ENCODE assay signal across 12 cellular contexts in genomic region chr22:42284230-42284591, GRCh38. TPM values are rescaled to one million over a fixed set of nuclear protein-coding genes. Genes with fewer than 3 reads are reported as not detected.
DNase-seq lines count a peak whose midpoint lies in the region; ATAC-seq, FAIRE-seq and TF ChIP-seq lines count a peak whose summit lies in the region.
"Had no signal": no experiment of that assay in that cellular context is flagged by ENCODE, and none has a peak within 500 bp of the region (broad histone marks: within the 10 kb centered on the region; RNA-seq: fewer than 3 reads in every experiment).

No MANE protein-coding gene starts in this region.

- H3K9me3 Mint-ChIP-seq in natural killer cell, result no peaks in the 10 kb centered on the region
- H3K9me3 Mint-ChIP-seq in natural killer cell treated with Interleukin-12 subunit alpha and Interleukin-12 subunit beta and Interleukin-15 and Interleukin-18, amount 100 ng/mL, for 72 hours, result no peaks in the 10 kb centered on the region
- no peaks in the 10 kb centered on the region for H3K9me3 Mint-ChIP-seq in activated naive CD8-positive, alpha-beta T cell treated with anti-CD3 and anti-CD28 coated beads, Interleukin-2, amount 10 ng/mL, durations not matched to agents 7 days and 5 days
- H3K9me3 Mint-ChIP-seq in naive thymus-derived CD8-positive, alpha-beta T cell, result no peaks in the 10 kb centered on the region
- no peaks in the 10 kb centered on the region for H3K9me3 Mint-ChIP-seq in activated T-helper 2 cell treated with anti-CD3 and anti-CD28 coated beads, Interferon-gamma antibody, Interleukin-2, Interleukin-4, amounts not matched to agents 10 μg/mL and 5 μg/mL and 100 μg/mL, durations not matched to agents 14 hours and 24 hours and 36 hours
- H3K9me3 Mint-ChIP-seq: activated naive CD4-positive, alpha-beta T cell treated with anti-CD3 and anti-CD28 coated beads, Interleukin-2, amount 10 ng/mL, durations not matched to agents 7 days and 5 days had no signal

- peak overlapping the region; percentile 17 for H3K4me3 Mint-ChIP-seq in natural killer cell
- no peak overlapping the region for H3K4me3 Mint-ChIP-seq in natural killer cell treated with Interleukin-12 subunit alpha and Interleukin-12 subunit beta and Interleukin-15 and Interleukin-18, amount 100 ng/mL, for 72 hours
- H3K4me3 Mint-ChIP-seq in activated naive CD8-positive, alpha-beta T cell treated with anti-CD3 and anti-CD28 coated beads, Interleukin-2, amount 10 ng/mL, durations not matched to agents 7 days and 5 days, result peak overlapping the region; percentile 81
- peak overlapping the region; percentile 60 to 80 (median 71) for H3K4me3 Mint-ChIP-seq in naive thymus-derived CD8-positive, alpha-beta T cell
- H3K4me3 Mint-ChIP-seq in activated T-helper 2 cell treated with anti-CD3 and anti-CD28 coated beads, Interferon-gamma antibody, Interleukin-2, Interleukin-4, amounts not matched to agents 10 μg/mL and 5 μg/mL and 100 μg/mL, durations not matched to agents 14 hours and 24 hours and 36 hours (ENCODE audit: low read depth), result no peak overlapping the region

- H3K27me3 Mint-ChIP-seq in natural killer cell (ENCODE audit: low read depth in 2 of 2), result peaks cover 18 to 30% of the 10 kb centered on the region in 2 donors
- H3K27me3 Mint-ChIP-seq in natural killer cell treated with Interleukin-12 subunit alpha and Interleukin-12 subunit beta and Interleukin-15 and Interleukin-18, amount 100 ng/mL, for 72 hours, result peaks cover 7 to 24% of the 10 kb centered on the region in 2 donors
- peaks cover 20% of the 10 kb centered on the region for H3K27me3 Mint-ChIP-seq in activated naive CD8-positive, alpha-beta T cell treated with anti-CD3 and anti-CD28 coated beads, Interleukin-2, amount 10 ng/mL, durations not matched to agents 7 days and 5 days
- H3K27me3 Mint-ChIP-seq in naive thymus-derived CD8-positive, alpha-beta T cell, result peaks cover 0 to 15% (median 5%) of the 10 kb centered on the region in 5 donors
- H3K27me3 Mint-ChIP-seq in activated T-helper 2 cell treated with anti-CD3 and anti-CD28 coated beads, Interferon-gamma antibody, Interleukin-2, Interleukin-4, amounts not matched to agents 10 μg/mL and 5 μg/mL and 100 μg/mL, durations not matched to agents 14 hours and 24 hours and 36 hours (ENCODE audit: low read depth), result peaks cover 18% of the 10 kb centered on the region

- ATAC-seq in natural killer cell, result no peak
- no peak for ATAC-seq in natural killer cell treated with Interleukin-12 subunit alpha and Interleukin-12 subunit beta and Interleukin-15 and Interleukin-18, amount 100 ng/mL, for 72 hours
- no peak for ATAC-seq in activated naive CD8-positive, alpha-beta T cell treated with anti-CD3 and anti-CD28 coated beads, Interleukin-2, amount 10 ng/mL, durations not matched to agents 7 days and 5 days (ENCODE audit: low read depth)
- ATAC-seq in naive thymus-derived CD8-positive, alpha-beta T cell, result no peak

- peak overlapping the region in 1 of 2 donors; percentile 14 for H3K27ac Mint-ChIP-seq in natural killer cell
- no peak overlapping the region for H3K27ac Mint-ChIP-seq in natural killer cell treated with Interleukin-12 subunit alpha and Interleukin-12 subunit beta and Interleukin-15 and Interleukin-18, amount 100 ng/mL, for 72 hours
- no peak overlapping the region for H3K27ac Mint-ChIP-seq in activated naive CD8-positive, alpha-beta T cell treated with anti-CD3 and anti-CD28 coated beads, Interleukin-2, amount 10 ng/mL, durations not matched to agents 7 days and 5 days
- H3K27ac Mint-ChIP-seq in naive thymus-derived CD8-positive, alpha-beta T cell, result peak overlapping the region in 4 of 10 donors; percentile 37 to 68 (median 54)
- no peak overlapping the region for H3K27ac Mint-ChIP-seq in activated T-helper 2 cell treated with anti-CD3 and anti-CD28 coated beads, Interferon-gamma antibody, Interleukin-2, Interleukin-4, amounts not matched to agents 10 μg/mL and 5 μg/mL and 100 μg/mL, durations not matched to agents 14 hours and 24 hours and 36 hours
- H3K27ac Mint-ChIP-seq: activated naive CD4-positive, alpha-beta T cell treated with anti-CD3 and anti-CD28 coated beads, Interleukin-2, amount 10 ng/mL, durations not matched to agents 7 days and 5 days had no signal

- no peak for DNase-seq in natural killer cell
- DNase-seq in natural killer cell treated with Interleukin-12 subunit alpha and Interleukin-12 subunit beta and Interleukin-15 and Interleukin-18, amount 100 ng/mL, for 72 hours (ENCODE audit: low spot score), result no peak
- DNase-seq in activated naive CD8-positive, alpha-beta T cell treated with anti-CD3 and anti-CD28 coated beads, Interleukin-2, amount 10 ng/mL, durations not matched to agents 7 days and 5 days, result peak; percentile 22
- no peak for DNase-seq in naive thymus-derived CD8-positive, alpha-beta T cell
- DNase-seq in activated T-helper 2 cell treated with anti-CD3 and anti-CD28 coated beads, Interferon-gamma antibody, Interleukin-2, Interleukin-4, amounts not matched to agents 10 μg/mL and 5 μg/mL and 100 μg/mL, durations not matched to agents 14 hours and 24 hours and 36 hours (ENCODE audit: low spot score), result no peak
- DNase-seq in frontal cortex (ENCODE audit: low spot score in 2 of 2), result no peak
- DNase-seq in putamen (ENCODE audit: low spot score), result no peak
- no peak for DNase-seq in GM19239 (ENCODE audit: insufficient read length, low spot score)
- DNase-seq: AML-193, DND-41, RPMI8226 had no signal

- intact Hi-C loops in natural killer cell (cut with micrococcal nuclease), result no loop called here
- intact Hi-C loops in activated T-helper 2 cell treated with anti-CD3 and anti-CD28 coated beads, Interferon-gamma antibody, Interleukin-2, Interleukin-4, amounts not matched to agents 10 μg/mL and 5 μg/mL and 100 μg/mL, durations not matched to agents 14 hours and 24 hours and 36 hours (cut with micrococcal nuclease), result no loop called here

- H3K36me3 Mint-ChIP-seq in natural killer cell, result no peaks in the 10 kb centered on the region
- no peaks in the 10 kb centered on the region for H3K36me3 Mint-ChIP-seq in natural killer cell treated with Interleukin-12 subunit alpha and Interleukin-12 subunit beta and Interleukin-15 and Interleukin-18, amount 100 ng/mL, for 72 hours
- H3K36me3 Mint-ChIP-seq in activated naive CD8-positive, alpha-beta T cell treated with anti-CD3 and anti-CD28 coated beads, Interleukin-2, amount 10 ng/mL, durations not matched to agents 7 days and 5 days, result no peaks in the 10 kb centered on the region
- H3K36me3 Mint-ChIP-seq in naive thymus-derived CD8-positive, alpha-beta T cell, result no peaks in the 10 kb centered on the region
- H3K36me3 Mint-ChIP-seq in activated T-helper 2 cell treated with anti-CD3 and anti-CD28 coated beads, Interferon-gamma antibody, Interleukin-2, Interleukin-4, amounts not matched to agents 10 μg/mL and 5 μg/mL and 100 μg/mL, durations not matched to agents 14 hours and 24 hours and 36 hours (ENCODE audit: low read depth), result no peaks in the 10 kb centered on the region
- H3K36me3 Mint-ChIP-seq: activated naive CD4-positive, alpha-beta T cell treated with anti-CD3 and anti-CD28 coated beads, Interleukin-2, amount 10 ng/mL, durations not matched to agents 7 days and 5 days had no signal

- H3K4me1 Mint-ChIP-seq in natural killer cell, result peaks cover 15 to 33% of the 10 kb centered on the region in 2 donors
- H3K4me1 Mint-ChIP-seq in natural killer cell treated with Interleukin-12 subunit alpha and Interleukin-12 subunit beta and Interleukin-15 and Interleukin-18, amount 100 ng/mL, for 72 hours (ENCODE audit: low read depth in 2 of 2), result peaks cover 18% of the 10 kb centered on the region in 2 donors
- peaks cover 28% of the 10 kb centered on the region for H3K4me1 Mint-ChIP-seq in activated naive CD8-positive, alpha-beta T cell treated with anti-CD3 and anti-CD28 coated beads, Interleukin-2, amount 10 ng/mL, durations not matched to agents 7 days and 5 days
- H3K4me1 Mint-ChIP-seq in naive thymus-derived CD8-positive, alpha-beta T cell, result peaks cover 11 to 40% (median 36%) of the 10 kb centered on the region in 4 donors
- H3K4me1 Mint-ChIP-seq in activated T-helper 2 cell treated with anti-CD3 and anti-CD28 coated beads, Interferon-gamma antibody, Interleukin-2, Interleukin-4, amounts not matched to agents 10 μg/mL and 5 μg/mL and 100 μg/mL, durations not matched to agents 14 hours and 24 hours and 36 hours (ENCODE audit: low read depth), result peaks cover 23% of the 10 kb centered on the region

- POLR2A ChIA-PET in activated naive CD8-positive, alpha-beta T cell treated with anti-CD3 and anti-CD28 coated beads, Interleukin-2, amount 10 ng/mL, durations not matched to agents 7 days and 5 days (lab: Charles Lee), result interaction anchor here (2.1 kb wide), 1 partner anchor 13 kb away, joined by 4 read pairs; no protein-coding TSS in a partner anchor
- POLR2A ChIA-PET in naive thymus-derived CD8-positive, alpha-beta T cell (lab: Charles Lee), result interaction anchor here (0.5 kb wide), 1 partner anchor 77 kb away, joined by 3 read pairs; no protein-coding TSS in a partner anchor

- no peak for FAIRE-seq in frontal cortex (lab: Jason Lieb, UNC)
- no peak for FAIRE-seq in GM19239 (lab: Jason Lieb, UNC)

- TF ChIP-seq CTCF in natural killer cell (IDR thresholded peaks at IDR 0.05), result no peak

RNA-seq across cellular contexts. Expression of gene TCF20, which starts 13.8 kb away (rescaled TPM):
- total RNA-seq in natural killer cell (10 to 100 TPM; 57.8 to 70.8 (median 69.1) TPM), frontal cortex (60.3 TPM)
- total RNA-seq in natural killer cell treated with Interleukin-12 subunit alpha and Interleukin-12 subunit beta and Interleukin-15 and Interleukin-18, amount 100 ng/mL, for 72 hours, result 10 to 100 TPM; 54.8 to 69.0 TPM
- total RNA-seq in activated naive CD8-positive, alpha-beta T cell treated with anti-CD3 and anti-CD28 coated beads, Interleukin-2, amount 10 ng/mL, durations not matched to agents 7 days and 5 days, result 10 to 100 TPM; 77.0 to 87.4 TPM
- total RNA-seq in naive thymus-derived CD8-positive, alpha-beta T cell, result 100 to 1,000 TPM in 1 of 2 experiments, 10 to 100 TPM in 1; 98.2 to 109 TPM
- polyA plus RNA-seq in naive thymus-derived CD8-positive, alpha-beta T cell, result 1 to 10 TPM; 1.3 to 3.4 (median 2.4) TPM
- 70.5 and 74.3 TPM in 2 replicates for total RNA-seq in activated T-helper 2 cell treated with anti-CD3 and anti-CD28 coated beads, Interferon-gamma antibody, Interleukin-2, Interleukin-4, amounts not matched to agents 10 μg/mL and 5 μg/mL and 100 μg/mL, durations not matched to agents 14 hours and 24 hours and 36 hours

Comparison
In these comparisons a context has a peak if more than half of its experiments do, and no peak if none do; other contexts are left out.
1. H3K4me3 Mint-ChIP-seq: peak in natural killer cell (single experiment), activated naive CD8-positive, alpha-beta T cell treated with anti-CD3 and anti-CD28 coated beads, Interleukin-2, amount 10 ng/mL, durations not matched to agents 7 days and 5 days (single experiment) and naive thymus-derived CD8-positive, alpha-beta T cell (10 of 10); none in natural killer cell treated with Interleukin-12 subunit alpha and Interleukin-12 subunit beta and Interleukin-15 and Interleukin-18, amount 100 ng/mL, for 72 hours (single experiment) and activated T-helper 2 cell treated with anti-CD3 and anti-CD28 coated beads, Interferon-gamma antibody, Interleukin-2, Interleukin-4, amounts not matched to agents 10 μg/mL and 5 μg/mL and 100 μg/mL, durations not matched to agents 14 hours and 24 hours and 36 hours (single experiment).